Comparison of ENCODE assay signal across 18 cellular contexts in the genomic region with DNA sequence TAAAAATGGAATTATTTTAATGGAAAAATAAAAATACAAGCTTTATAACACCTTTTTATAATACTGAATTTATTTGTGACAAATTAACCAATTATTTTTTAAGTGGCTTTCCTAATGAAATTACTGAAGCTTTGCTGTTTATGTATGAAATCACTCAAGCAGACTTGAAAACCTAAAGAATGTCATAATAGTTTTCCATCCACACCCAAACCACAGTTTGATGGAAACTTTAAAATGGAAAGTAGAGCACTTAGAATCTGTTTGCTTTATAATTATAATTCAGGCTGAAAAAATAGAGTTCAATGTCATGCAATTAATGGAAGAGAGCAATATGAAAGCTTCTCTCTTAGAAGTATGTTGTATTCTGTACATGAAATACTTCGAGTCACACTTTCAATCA. TPM values are rescaled to one million over a fixed set of nuclear protein-coding genes. Genes with fewer than 3 reads are reported as not detected.
DNase-seq lines count a peak whose midpoint lies in the region; ATAC-seq, FAIRE-seq and TF ChIP-seq lines count a peak whose summit lies in the region.
"Had no signal": no experiment of that assay in that cellular context is flagged by ENCODE, and none has a peak within 500 bp of the region (broad histone marks: within the 10 kb centered on the region; RNA-seq: fewer than 3 reads in every experiment).

No MANE protein-coding gene starts in this region.

- POLR2A ChIA-PET in PC-9 (lab: Charles Lee; ENCODE audit: unreplicated experiment), result no interaction called here

- H3K79me2 ChIP-seq in osteoblast (ENCODE audit: insufficient read depth, low read length) (no peaks in the 10 kb centered on the region), PC-9 (ENCODE audit: low read depth) (no peaks in the 10 kb centered on the region)

- H3K27ac ChIP-seq in osteoblast (ENCODE audit: low read depth, low read length) (peak overlapping the region; percentile 87), PC-9 (no peak overlapping the region)
- H3K27ac ChIP-seq: BLaER1 treated with 17β-estradiol and CSF1 and Interleukin-3, amounts not matched to agents 10 nM and 100 nM; neural progenitor cell had no signal

- DNase-seq in DMS114 treated with DMSO at 0.1 percent for 48 hours (lab: John Stamatoyannopoulos, UW; ENCODE audit: unreplicated experiment) (peak; percentile 93), RCC 7860 (ENCODE audit: low spot score) (no peak), choroid plexus epithelial cell (ENCODE audit: low read depth) (peak; percentile 48), osteoblast (ENCODE audit: insufficient read length, low spot score, missing footprints) (peak; percentile 9), PC-9 (no peak), omental fat pad (ENCODE audit: low spot score) (no peak), DMS53 (lab: John Stamatoyannopoulos, UW) (no peak)
- DNase-seq: ACHN; activated CD4-positive, alpha-beta T cell treated with anti-CD3 and anti-CD28 coated beads for 36 hours; Calu3; caudate nucleus; NCI-H2107; NCI-H510A treated with DMSO at 0.1 percent for 48 hours; T-cell had no signal

- no TSS peak for BruUV-seq in PC-9 (replicated peaks; lab: Mats Ljungman, UMichigan)

- no peak for TF ChIP-seq CTCF in choroid plexus epithelial cell (conservative IDR thresholded peaks at IDR 0.05; ENCODE audit: low read depth, low read length)
- no peak for TF ChIP-seq CTCF in osteoblast (IDR thresholded peaks at IDR 0.05; ENCODE audit: extremely low read depth, low read depth, low read length)
- TF ChIP-seq CTCF in PC-9 (conservative IDR thresholded peaks at IDR 0.05), result no peak
- TF ChIP-seq CTCF in omental fat pad (IDR thresholded peaks at IDR 0.05), result no peak

- intact Hi-C loops in PC-9 (cut with micrococcal nuclease; ENCODE audit: unreplicated experiment), result loop anchor here (5.0 to 10.0 kb wide), 3 partner anchors 122 to 1825 kb away; no protein-coding TSS in a partner anchor

- H3K4me3 ChIP-seq in choroid plexus epithelial cell (ENCODE audit: low read depth, low read length) (no peak overlapping the region), osteoblast (ENCODE audit: insufficient read depth, low read length) (no peak overlapping the region), PC-9 (no peak overlapping the region)
- H3K4me3 ChIP-seq: BLaER1 treated with 17β-estradiol and CSF1 and Interleukin-3, amounts not matched to agents 10 nM and 100 nM; neural progenitor cell had no signal

- H3K27me3 ChIP-seq in osteoblast (ENCODE audit: insufficient read depth, low read length) (no peaks in the 10 kb centered on the region), PC-9 (ENCODE audit: insufficient read depth, low read depth) (no peaks in the 10 kb centered on the region)
- H3K27me3 ChIP-seq: BLaER1 treated with 17β-estradiol and CSF1 and Interleukin-3, amounts not matched to agents 10 nM and 100 nM; neural progenitor cell had no signal

- H4K20me1 ChIP-seq in osteoblast (ENCODE audit: insufficient read depth, low read length), result no peaks in the 10 kb centered on the region
- H4K20me1 ChIP-seq in PC-9 (ENCODE audit: insufficient read depth), result no peaks in the 10 kb centered on the region
- H4K20me1 ChIP-seq: BLaER1 treated with 17β-estradiol and CSF1 and Interleukin-3, amounts not matched to agents 10 nM and 100 nM had no signal

- no peaks in the 10 kb centered on the region for H3K36me3 ChIP-seq in osteoblast (ENCODE audit: insufficient read depth, low read length)
- no peaks in the 10 kb centered on the region for H3K36me3 ChIP-seq in PC-9 (ENCODE audit: low read depth)
- H3K36me3 ChIP-seq: BLaER1 treated with 17β-estradiol and CSF1 and Interleukin-3, amounts not matched to agents 10 nM and 100 nM; neural progenitor cell had no signal

- H2AFZ ChIP-seq in osteoblast (ENCODE audit: low read length) (no peak overlapping the region), PC-9 (no peak overlapping the region)
- H2AFZ ChIP-seq: neural progenitor cell had no signal

- ATAC-seq in omental fat pad (ENCODE audit: low FRiP score) (no peak), HG02678 (IDR thresholded peaks at IDR 0.05; ENCODE audit: unreplicated experiment) (no peak)
- ATAC-seq: activated CD4-positive, alpha-beta T cell treated with anti-CD3 and anti-CD28 coated beads for 36 hours; HCT116; T-cell had no signal

- no peaks in the 10 kb centered on the region for H3K9me3 ChIP-seq in osteoblast (ENCODE audit: low read depth, low read length)
- H3K9me3 ChIP-seq in PC-9 (ENCODE audit: insufficient read depth, low read depth), result no peaks in the 10 kb centered on the region
- H3K9me3 ChIP-seq: BLaER1 treated with 17β-estradiol and CSF1 and Interleukin-3, amounts not matched to agents 10 nM and 100 nM had no signal

- CTCF ChIA-PET in PC-9 (lab: Charles Lee), result no interaction called here

- no peaks in the 10 kb centered on the region for H3F3A ChIP-seq in PC-9 (ENCODE audit: insufficient read depth, low read depth)

- H3K4me1 ChIP-seq in osteoblast (ENCODE audit: insufficient read depth, low read length), result peaks cover 48% of the 10 kb centered on the region
- H3K4me1 ChIP-seq in PC-9 (replicated peaks; ENCODE audit: insufficient read depth), result 0 out of 2 replicates have a peak, but pooled peaks cover 4% of the 10 kb centered on the region
- H3K4me1 ChIP-seq: BLaER1 treated with 17β-estradiol and CSF1 and Interleukin-3, amounts not matched to agents 10 nM and 100 nM; neural progenitor cell had no signal

- no peak overlapping the region for H3K4me2 ChIP-seq in osteoblast (ENCODE audit: insufficient read depth, low read length)
- no peak overlapping the region for H3K4me2 ChIP-seq in PC-9
- H3K4me2 ChIP-seq: BLaER1 treated with 17β-estradiol and CSF1 and Interleukin-3, amounts not matched to agents 10 nM and 100 nM; neural progenitor cell had no signal

- H3K9me2 ChIP-seq in PC-9 (ENCODE audit: insufficient read depth), result no peaks in the 10 kb centered on the region

- peak; percentile 60 for FAIRE-seq in RCC 7860 (lab: Jason Lieb, UNC)

RNA-seq across cellular contexts. Expression of a gene that starts 31.6 kb away (rescaled TPM):
- 36.2 and 37.7 TPM in 2 replicates for total RNA-seq in osteoblast
- 18.5 and 27.5 TPM in 2 replicates for total RNA-seq in PC-9 (2021)
- total RNA-seq in omental fat pad, result 10 to 100 TPM; 31.6 to 49.4 (median 38.8) TPM

Comparison
In these comparisons a context has a peak if more than half of its experiments do, and no peak if none do; other contexts are left out.
1. DNase-seq: peak in DMS114 treated with DMSO at 0.1 percent for 48 hours (single experiment), choroid plexus epithelial cell (single experiment) and osteoblast (single experiment); none in RCC 7860 (single experiment), PC-9 (0 of 2), omental fat pad (single experiment) and DMS53 (single experiment).